21 cellular contexts compared by ENCODE assay signal in the genomic region with DNA sequence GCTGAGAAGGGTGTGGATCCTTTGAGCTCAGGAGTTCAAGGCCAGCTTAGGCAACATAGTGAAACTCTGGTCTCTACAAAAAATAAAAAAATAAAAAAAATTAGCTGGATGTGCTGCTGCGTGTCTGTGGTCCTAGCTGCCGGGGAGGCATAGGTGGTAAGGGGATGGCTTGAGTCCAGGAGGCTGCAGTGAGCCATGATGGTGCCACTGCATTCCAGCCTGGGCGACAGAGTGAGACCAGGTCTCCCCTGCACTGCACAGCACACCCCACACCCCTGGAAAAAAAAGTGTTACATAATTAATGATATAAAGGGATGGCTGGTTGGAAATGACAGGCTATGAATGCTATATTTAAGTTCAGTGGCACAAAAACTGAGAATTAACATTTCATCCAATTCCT. TPM values are rescaled to one million over a fixed set of nuclear protein-coding genes. Genes with fewer than 3 reads are reported as not detected.
DNase-seq lines count a peak whose midpoint lies in the region; ATAC-seq, FAIRE-seq and TF ChIP-seq lines count a peak whose summit lies in the region.
"Had no signal": no experiment of that assay in that cellular context is flagged by ENCODE, and none has a peak within 500 bp of the region (broad histone marks: within the 10 kb centered on the region; RNA-seq: fewer than 3 reads in every experiment).

No MANE protein-coding gene starts in this region.

- no peaks in the 10 kb centered on the region for H3K4me1 ChIP-seq in colonic mucosa

- H3K4me1 Mint-ChIP-seq in CD14-positive monocyte, result peaks cover 64% of the 10 kb centered on the region
- H3K4me1 Mint-ChIP-seq in central memory CD8-positive, alpha-beta T cell, result peaks cover 64% of the 10 kb centered on the region
- peaks cover 13% of the 10 kb centered on the region for H3K4me1 Mint-ChIP-seq in progenitor cell of endocrine pancreas (ENCODE audit: low read depth)

- H3K27me3 ChIP-seq in colonic mucosa, result no peaks in the 10 kb centered on the region
- H3K27me3 ChIP-seq: brain microvascular endothelial cell, dorsolateral prefrontal cortex, heart right ventricle, right lobe of liver had no signal

- intact Hi-C loops in CD14-positive monocyte (cut with micrococcal nuclease), result no loop called here
- intact Hi-C loops in colonic mucosa (cut with DNase I), result no loop called here

- H3K9me3 ChIP-seq in colonic mucosa, result no peaks in the 10 kb centered on the region
- H3K9me3 ChIP-seq: heart right ventricle, right lobe of liver, thoracic aorta had no signal

- H3K4me3 Mint-ChIP-seq in CD14-positive monocyte, result no peak overlapping the region
- no peak overlapping the region for H3K4me3 Mint-ChIP-seq in central memory CD8-positive, alpha-beta T cell
- H3K4me3 Mint-ChIP-seq in progenitor cell of endocrine pancreas (ENCODE audit: low read depth), result no peak overlapping the region

- DNase-seq in CD14-positive monocyte (ENCODE audit: low spot score) (no peak), GM12892 (ENCODE audit: insufficient read length) (no peak), progenitor cell of endocrine pancreas (ENCODE audit: low spot score, unreplicated experiment) (no peak), colonic mucosa (no peak)
- DNase-seq in central memory CD8-positive, alpha-beta T cell (ENCODE audit: low spot score in 2 of 2), result no peak
- DNase-seq: activated gamma-delta T cell treated with Interleukin-2 at 50 U/mL for 16 hours; brain microvascular endothelial cell; C1 segment of cervical spinal cord; dorsolateral prefrontal cortex; heart right ventricle; mesendoderm; NCI-H1417; NCI-H2171 treated with DMSO at 0.1 percent for 48 hours; NCI-H774; right lobe of liver; stimulated activated CD4-positive, alpha-beta T cell treated with anti-CD3 and anti-CD28 coated beads, Interleukin-1b, Interleukin-23, amount 100 ng/mL, for 48 hours; SW 1271 had no signal

- H3K36me3 Mint-ChIP-seq in CD14-positive monocyte, result peaks cover 22 to 46% of the 10 kb centered on the region in 2 donors
- H3K36me3 Mint-ChIP-seq in central memory CD8-positive, alpha-beta T cell (ENCODE audit: insufficient read depth), result peaks cover 20% of the 10 kb centered on the region
- no peaks in the 10 kb centered on the region for H3K36me3 Mint-ChIP-seq in progenitor cell of endocrine pancreas (ENCODE audit: insufficient read depth)

- no peak overlapping the region for H3K9ac ChIP-seq in colonic mucosa (ENCODE audit: low read depth in 2 of 2, low read length in 2 of 2)

- H3K9me3 Mint-ChIP-seq in CD14-positive monocyte (no peaks in the 10 kb centered on the region), progenitor cell of endocrine pancreas (ENCODE audit: low read depth) (no peaks in the 10 kb centered on the region)
- no peaks in the 10 kb centered on the region for H3K9me3 Mint-ChIP-seq in central memory CD8-positive, alpha-beta T cell

- no peak for TF ChIP-seq CTCF in CD14-positive monocyte (IDR thresholded peaks at IDR 0.05)
- TF ChIP-seq CTCF in progenitor cell of endocrine pancreas (IDR thresholded peaks at IDR 0.05; ENCODE audit: unreplicated experiment), result no peak
- TF ChIP-seq CTCF in colonic mucosa (IDR thresholded peaks at IDR 0.05), result no peak

- no peaks in the 10 kb centered on the region for H3K27me3 Mint-ChIP-seq in CD14-positive monocyte (ENCODE audit: low read depth in 3 of 3)
- H3K27me3 Mint-ChIP-seq in central memory CD8-positive, alpha-beta T cell, result no peaks in the 10 kb centered on the region
- H3K27me3 Mint-ChIP-seq in progenitor cell of endocrine pancreas, result no peaks in the 10 kb centered on the region

- TF ChIP-seq POLR2A in GM12892 (IDR thresholded peaks at IDR 0.05; ENCODE audit: low read depth, low read length), result 0 out of 2 replicates have a peak, but pooled peaks have one; percentile 32

- H3K4me3 ChIP-seq in colonic mucosa, result no peak overlapping the region
- H3K4me3 ChIP-seq: dorsolateral prefrontal cortex, heart right ventricle, right lobe of liver, thoracic aorta had no signal

- H3K27ac ChIP-seq in colonic mucosa, result no peak overlapping the region
- H3K27ac ChIP-seq: brain microvascular endothelial cell, dorsolateral prefrontal cortex, heart right ventricle, right lobe of liver, thoracic aorta had no signal

- no peak for ATAC-seq in central memory CD8-positive, alpha-beta T cell (replicated peaks; ENCODE audit: extremely low read depth, poor library complexity, severe bottlenecking)
- ATAC-seq in HG02938 (IDR thresholded peaks at IDR 0.05; ENCODE audit: unreplicated experiment) (no peak), GM21367 (IDR thresholded peaks at IDR 0.05; ENCODE audit: unreplicated experiment) (no peak)
- ATAC-seq: right lobe of liver had no signal

- H3K36me3 ChIP-seq in colonic mucosa, result no peaks in the 10 kb centered on the region
- H3K36me3 ChIP-seq: brain microvascular endothelial cell, right lobe of liver, thoracic aorta had no signal

- no peak for FAIRE-seq in GM12892 (lab: Jason Lieb, UNC)
- FAIRE-seq: islet of Langerhans had no signal

- H3K27ac Mint-ChIP-seq in CD14-positive monocyte (peak overlapping the region; percentile 37 to 81 (median 72)), progenitor cell of endocrine pancreas (peak overlapping the region; percentile 4)
- peak overlapping the region; percentile 65 for H3K27ac Mint-ChIP-seq in central memory CD8-positive, alpha-beta T cell (ENCODE audit: low read depth)

RNA-seq across cellular contexts. Expression of gene ARL8B, which starts 11.6 kb away (rescaled TPM):
- 100 to 1,000 TPM; 101 to 121 TPM for polyA plus RNA-seq in CD14-positive monocyte
- 43.2 TPM for polyA plus RNA-seq in GM12892 (2012; ENCODE audit: missing spikeins)
- total RNA-seq in progenitor cell of endocrine pancreas (36.8 and 37.7 TPM in 2 replicates), colonic mucosa (10 to 100 TPM; 40.8 to 51.4 TPM)

RNA-seq across cellular contexts. Expression of gene EDEM1, which starts 53.8 kb away (rescaled TPM):
- 10 to 100 TPM; 17.5 to 23.7 TPM for polyA plus RNA-seq in CD14-positive monocyte
- 79.9 TPM for polyA plus RNA-seq in GM12892 (2012; ENCODE audit: missing spikeins)
- total RNA-seq in progenitor cell of endocrine pancreas (24.1 and 25.4 TPM in 2 replicates), colonic mucosa (10 to 100 TPM; 38.9 to 49.7 TPM)

Comparison
In these comparisons a context has a peak if more than half of its experiments do, and no peak if none do; other contexts are left out.
1. H3K27ac Mint-ChIP-seq: peak in every context shown above with its lines; median percentile 72 in CD14-positive monocyte; 65 in central memory CD8-positive, alpha-beta T cell; 4 in progenitor cell of endocrine pancreas.